In genomic region chr19:28691683-28692082, GRCh38 we compare ENCODE assay signal across 20 cellular contexts.
DNase-seq lines count a peak whose midpoint lies in the region; ATAC-seq, FAIRE-seq and TF ChIP-seq lines count a peak whose summit lies in the region.
"Had no signal": no experiment of that assay in that cellular context is flagged by ENCODE, and none has a peak within 500 bp of the region (broad histone marks: within the 10 kb centered on the region; RNA-seq: fewer than 3 reads in every experiment).

No MANE protein-coding gene starts in this region.

- H3K4me3 ChIP-seq in A549 (no peak overlapping the region), MG63 (no peak overlapping the region), fibroblast of mammary gland (ENCODE audit: control insufficient read depth, low read depth, low read length) (no peak overlapping the region), skeletal muscle cell (ENCODE audit: low read depth, low read length) (no peak overlapping the region), mammary epithelial cell (replicated peaks in 1 of 3; ENCODE audit: insufficient read depth in 1 of 3, low read depth in 2 of 3, low read length in 3 of 3) (no peak overlapping the region)
- H3K4me3 ChIP-seq: BLaER1 treated with 17β-estradiol and CSF1 and Interleukin-3, amounts not matched to agents 10 nM and 100 nM; GM12878 had no signal

- H3K79me2 ChIP-seq in mammary epithelial cell (ENCODE audit: insufficient read depth, low read length) = no peaks in the 10 kb centered on the region

- 0% methylated on average over 1 of the region's 1 CpG for WGBS in A549 (ENCODE audit: missing lambda C conversion rate)
- WGBS in mammary epithelial cell (ENCODE audit: low coverage, missing lambda C conversion rate) = 45% methylated on average over 1 of the region's 1 CpG

- H2AFZ ChIP-seq in mammary epithelial cell (ENCODE audit: low read depth, low read length) = no peak overlapping the region

- ATAC-seq in A549 = no peak
- ATAC-seq in HG02884 (IDR thresholded peaks at IDR 0.05; ENCODE audit: unreplicated experiment) = no peak
- ATAC-seq: CD8-positive, alpha-beta T cell; GM12878; HCT116 had no signal

- H3K36me3 ChIP-seq in MG63 (no peaks in the 10 kb centered on the region), mammary epithelial cell (ENCODE audit: insufficient read depth, low read length) (no peaks in the 10 kb centered on the region)
- H3K36me3 ChIP-seq: BLaER1 treated with 17β-estradiol and CSF1 and Interleukin-3, amounts not matched to agents 10 nM and 100 nM had no signal

- intact Hi-C loops in mammary epithelial cell (cut with micrococcal nuclease) = no loop called here

- dilution Hi-C loops in mammary epithelial cell (cut with HindIII; ENCODE audit: low sequenced_read_pairs) = no loop called here

- no peak overlapping the region for H3K4me2 ChIP-seq in A549
- no peak overlapping the region for H3K4me2 ChIP-seq in mammary epithelial cell (ENCODE audit: insufficient read depth, low read depth, low read length)
- H3K4me2 ChIP-seq: BLaER1 treated with 17β-estradiol and CSF1 and Interleukin-3, amounts not matched to agents 10 nM and 100 nM had no signal

- POLR2A ChIA-PET in A549 (lab: Yijun Ruan, JAX) = interaction anchor here (0.6 kb wide), 1 partner anchor 566 kb away, joined by 7 read pairs; no protein-coding TSS in a partner anchor

- FAIRE-seq in A549 (lab: Jason Lieb, UNC) = peak; percentile 82
- FAIRE-seq: GM12878, GM19239 had no signal

- H3K4me1 ChIP-seq in A549 (no peaks in the 10 kb centered on the region), mammary epithelial cell (ENCODE audit: insufficient read depth, low read length) (peaks cover 4% of the 10 kb centered on the region)

- BruUV-seq in mammary epithelial cell (replicated peaks; lab: Mats Ljungman, UMichigan) = no TSS peak

- CTCF ChIA-PET in A549 (lab: Yijun Ruan, JAX) (interaction anchor here (0.6 to 1.6 kb wide), 4 partner anchors 8 to 105 kb away, joined by 3 to 4 read pairs (median 4); no protein-coding TSS in a partner anchor), mammary epithelial cell (lab: Charles Lee; ENCODE audit: low non-redundant PET) (no interaction called here)

- H3K9ac ChIP-seq in mammary epithelial cell (ENCODE audit: insufficient read depth, low read length) = no peak overlapping the region
- H3K9ac ChIP-seq: BLaER1 treated with 17β-estradiol and CSF1 and Interleukin-3, amounts not matched to agents 10 nM and 100 nM had no signal

- no peak for TF ChIP-seq POLR2A in A549 (IDR thresholded peaks at IDR 0.05; ENCODE audit: low read length)

- no peak for DNase-seq in A549 (ENCODE audit: low read depth in 1 of 2, low spot score in 1 of 2)
- peak; percentile 25 for DNase-seq in MG63
- peak; percentile 10 for DNase-seq in fibroblast of mammary gland (ENCODE audit: low read depth)
- peak; percentile 27 for DNase-seq in skeletal muscle cell (ENCODE audit: low read depth)
- DNase-seq in HK-2 (ENCODE audit: unreplicated experiment) = no peak
- no peak for DNase-seq in mammary epithelial cell
- DNase-seq: Calu3; CD8-positive, alpha-beta T cell; DMS79 treated with DMSO at 0.1 percent for 48 hours; EL; GOT3; H7; HFFc6 had no signal

- no peak for TF ChIP-seq EP300 in A549 (IDR thresholded peaks at IDR 0.05)

- no peak for TF ChIP-seq RAD21 in A549 (conservative IDR thresholded peaks at IDR 0.05 in 1 of 2, IDR thresholded peaks at IDR 0.05 in 1 of 2)

- in situ Hi-C loops in mammary epithelial cell (cut with MboI; ENCODE audit: low sequenced_read_pairs in 2 of 2) = no loop called here

- no peak for TF ChIP-seq CTCF in A549 (IDR thresholded peaks at IDR 0.05)
- no peak for TF ChIP-seq CTCF in fibroblast of mammary gland (conservative IDR thresholded peaks at IDR 0.05; ENCODE audit: control insufficient read depth, insufficient read depth, low read depth, low read length)
- no peak for TF ChIP-seq CTCF in mammary epithelial cell (conservative IDR thresholded peaks at IDR 0.05 in 1 of 2, IDR thresholded peaks at IDR 0.05 in 1 of 2; ENCODE audit: extremely low read depth in 1 of 2, insufficient read depth in 1 of 2, low read depth in 1 of 2, low read length in 2 of 2)

- no peak overlapping the region for H3K27ac ChIP-seq in A549
- no peak overlapping the region for H3K27ac ChIP-seq in mammary epithelial cell (ENCODE audit: insufficient read depth, low read depth, low read length)
- H3K27ac ChIP-seq: 22Rv1; BLaER1 treated with 17β-estradiol and CSF1 and Interleukin-3, amounts not matched to agents 10 nM and 100 nM; HL-60 had no signal

- no peaks in the 10 kb centered on the region for H3K27me3 ChIP-seq in MG63
- H3K27me3 ChIP-seq in mammary epithelial cell (ENCODE audit: insufficient read depth, low read length) = no peaks in the 10 kb centered on the region
- H3K27me3 ChIP-seq: BLaER1 treated with 17β-estradiol and CSF1 and Interleukin-3, amounts not matched to agents 10 nM and 100 nM had no signal

- H3K9me3 ChIP-seq in A549 = peaks cover 7% of the 10 kb centered on the region; the same call in 2 of the 3 replicates
- H3K9me3 ChIP-seq in MG63 = peaks cover 10% of the 10 kb centered on the region; the same call in 1 of the 2 replicates
- H3K9me3 ChIP-seq in mammary epithelial cell (replicated peaks; ENCODE audit: insufficient read depth, low read length) = no peaks in the 10 kb centered on the region

- no peaks in the 10 kb centered on the region for H4K20me1 ChIP-seq in mammary epithelial cell (ENCODE audit: insufficient read depth, low read length)
- H4K20me1 ChIP-seq: BLaER1 treated with 17β-estradiol and CSF1 and Interleukin-3, amounts not matched to agents 10 nM and 100 nM had no signal

TF ChIP-seq in A549, 52 proteins besides CTCF, POLR2A, EP300 and RAD21:
- TF ChIP-seq, protein P1, sequence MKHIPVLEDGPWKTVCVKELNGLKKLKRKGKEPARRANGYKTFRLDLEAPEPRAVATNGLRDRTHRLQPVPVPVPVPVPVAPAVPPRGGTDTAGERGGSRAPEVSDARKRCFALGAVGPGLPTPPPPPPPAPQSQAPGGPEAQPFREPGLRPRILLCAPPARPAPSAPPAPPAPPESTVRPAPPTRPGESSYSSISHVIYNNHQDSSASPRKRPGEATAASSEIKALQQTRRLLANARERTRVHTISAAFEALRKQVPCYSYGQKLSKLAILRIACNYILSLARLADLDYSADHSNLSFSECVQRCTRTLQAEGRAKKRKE (CRISPR knock-in tag; IDR thresholded peaks at IDR 0.05; ENCODE audit: low read depth) = no peak
- TF ChIP-seq JUNB (IDR thresholded peaks at IDR 0.05) (no peak), MAFK (IDR thresholded peaks at IDR 0.05; ENCODE audit: partially characterized antibody) (no peak), ESRRA (IDR thresholded peaks at IDR 0.05; ENCODE audit: borderline replicate concordance, low read length) (no peak), CEBPB (IDR thresholded peaks at IDR 0.05) (no peak), RNF2 (IDR thresholded peaks at IDR 0.05; ENCODE audit: borderline replicate concordance, low read depth) (no peak)
- TF ChIP-seq, protein P2, sequence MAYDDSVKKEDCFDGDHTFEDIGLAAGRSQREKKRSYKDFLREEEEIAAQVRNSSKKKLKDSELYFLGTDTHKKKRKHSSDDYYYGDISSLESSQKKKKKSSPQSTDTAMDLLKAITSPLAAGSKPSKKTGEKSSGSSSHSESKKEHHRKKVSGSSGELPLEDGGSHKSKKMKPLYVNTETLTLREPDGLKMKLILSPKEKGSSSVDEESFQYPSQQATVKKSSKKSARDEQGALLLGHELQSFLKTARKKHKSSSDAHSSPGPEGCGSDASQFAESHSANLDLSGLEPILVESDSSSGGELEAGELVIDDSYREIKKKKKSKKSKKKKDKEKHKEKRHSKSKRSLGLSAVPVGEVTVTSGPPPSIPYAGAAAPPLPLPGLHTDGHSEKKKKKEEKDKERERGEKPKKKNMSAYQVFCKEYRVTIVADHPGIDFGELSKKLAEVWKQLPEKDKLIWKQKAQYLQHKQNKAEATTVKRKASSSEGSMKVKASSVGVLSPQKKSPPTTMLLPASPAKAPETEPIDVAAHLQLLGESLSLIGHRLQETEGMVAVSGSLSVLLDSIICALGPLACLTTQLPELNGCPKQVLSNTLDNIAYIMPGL (CRISPR knock-in tag; IDR thresholded peaks at IDR 0.05; ENCODE audit: borderline replicate concordance) = no peak

Comparison
In these comparisons a context has a peak if more than half of its experiments do, and no peak if none do; other contexts are left out.
1. DNase-seq: peak in MG63 (single experiment), fibroblast of mammary gland (single experiment) and skeletal muscle cell (single experiment); none in A549 (0 of 2), HK-2 (single experiment) and mammary epithelial cell (single experiment).